ENCODE assay signal across 1 cellular context in the genomic region with DNA sequence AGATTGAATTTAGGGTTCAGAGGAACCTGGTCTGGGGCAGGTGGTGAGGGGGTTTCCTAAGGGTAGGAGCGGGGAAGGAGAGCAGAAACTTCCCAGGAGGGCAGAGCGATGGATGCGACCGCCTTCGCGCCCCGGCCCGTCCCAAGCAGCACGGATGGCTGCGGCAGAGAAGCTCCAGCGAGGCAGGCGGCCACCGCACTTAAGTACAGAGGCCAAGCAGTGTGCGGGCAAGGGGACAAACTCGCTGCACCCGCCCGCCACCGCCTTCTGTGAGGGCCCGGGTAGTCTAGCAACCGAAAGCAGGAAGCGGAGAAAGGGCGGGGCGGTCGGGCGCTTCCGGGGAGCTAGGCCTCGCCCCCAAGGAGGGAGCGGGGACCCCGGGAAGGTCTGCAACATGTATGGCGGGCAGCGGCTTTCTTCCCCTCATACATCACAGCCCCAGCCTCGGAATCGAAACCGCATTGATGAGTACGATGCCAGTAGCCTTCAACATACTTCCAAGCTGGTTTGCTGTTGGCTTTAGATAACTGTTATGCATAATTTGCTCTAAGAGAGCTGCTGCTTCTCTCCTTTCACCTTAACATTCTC.
TF ChIP-seq lines count a peak whose summit lies in the region.

A gene with protein sequence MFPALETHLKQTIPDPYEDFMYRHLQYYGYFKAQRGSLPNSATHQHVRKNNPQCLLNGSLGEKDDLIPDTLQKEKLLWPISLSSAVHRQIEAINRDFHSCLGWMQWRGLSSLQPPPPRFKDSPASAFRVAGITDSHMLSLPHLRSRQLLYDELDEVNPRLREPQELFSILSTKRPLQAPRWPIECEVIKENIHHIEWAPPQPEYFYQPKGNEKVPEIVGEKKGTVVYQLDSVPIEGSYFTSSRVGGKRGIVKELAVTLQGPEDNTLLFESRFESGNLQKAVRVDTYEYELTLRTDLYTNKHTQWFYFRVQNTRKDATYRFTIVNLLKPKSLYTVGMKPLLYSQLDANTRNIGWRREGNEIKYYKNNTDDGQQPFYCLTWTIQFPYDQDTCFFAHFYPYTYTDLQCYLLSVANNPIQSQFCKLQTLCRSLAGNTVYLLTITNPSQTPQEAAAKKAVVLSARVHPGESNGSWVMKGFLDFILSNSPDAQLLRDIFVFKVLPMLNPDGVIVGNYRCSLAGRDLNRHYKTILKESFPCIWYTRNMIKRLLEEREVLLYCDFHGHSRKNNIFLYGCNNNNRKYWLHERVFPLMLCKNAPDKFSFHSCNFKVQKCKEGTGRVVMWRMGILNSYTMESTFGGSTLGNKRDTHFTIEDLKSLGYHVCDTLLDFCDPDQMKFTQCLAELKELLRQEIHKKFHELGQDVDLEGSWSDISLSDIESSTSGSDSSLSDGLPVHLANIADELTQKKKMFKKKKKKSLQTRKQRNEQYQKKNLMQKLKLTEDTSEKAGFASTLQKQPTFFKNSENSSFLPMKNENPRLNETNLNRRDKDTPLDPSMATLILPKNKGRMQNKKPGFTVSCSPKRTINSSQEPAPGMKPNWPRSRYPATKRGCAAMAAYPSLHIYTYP (minus strand): TSS at position 288 of the 588 bp plus-strand sequence. CDS start 719 bp downstream, outside the sequence.

TF ChIP-seq in GM12878, 131 proteins besides CTCF, POLR2A, EP300 and RAD21 (continued from another document and continues in another):
- TF ChIP-seq, protein P1, sequence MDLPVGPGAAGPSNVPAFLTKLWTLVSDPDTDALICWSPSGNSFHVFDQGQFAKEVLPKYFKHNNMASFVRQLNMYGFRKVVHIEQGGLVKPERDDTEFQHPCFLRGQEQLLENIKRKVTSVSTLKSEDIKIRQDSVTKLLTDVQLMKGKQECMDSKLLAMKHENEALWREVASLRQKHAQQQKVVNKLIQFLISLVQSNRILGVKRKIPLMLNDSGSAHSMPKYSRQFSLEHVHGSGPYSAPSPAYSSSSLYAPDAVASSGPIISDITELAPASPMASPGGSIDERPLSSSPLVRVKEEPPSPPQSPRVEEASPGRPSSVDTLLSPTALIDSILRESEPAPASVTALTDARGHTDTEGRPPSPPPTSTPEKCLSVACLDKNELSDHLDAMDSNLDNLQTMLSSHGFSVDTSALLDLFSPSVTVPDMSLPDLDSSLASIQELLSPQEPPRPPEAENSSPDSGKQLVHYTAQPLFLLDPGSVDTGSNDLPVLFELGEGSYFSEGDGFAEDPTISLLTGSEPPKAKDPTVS (IDR thresholded peaks at IDR 0.05; ENCODE audit: low read depth, low read length): no peak
- TF ChIP-seq KLF5 (IDR thresholded peaks at IDR 0.05; ENCODE audit: partially characterized antibody) (no peak), CBFB (IDR thresholded peaks at IDR 0.05; ENCODE audit: low read depth) (peak; percentile 80), NFYA (IDR thresholded peaks at IDR 0.05; ENCODE audit: borderline replicate concordance, low read depth, low read length) (no peak), ETV6 (conservative IDR thresholded peaks at IDR 0.05 in 1 of 2, IDR thresholded peaks at IDR 0.05 in 1 of 2; ENCODE audit: borderline replicate concordance in 1 of 2, low read depth in 1 of 2) (peak in 1 of 2 experiments; percentile 37; a peak in 1 of 4 replicates), TAF1 (IDR thresholded peaks at IDR 0.05; ENCODE audit: borderline replicate concordance, low read depth, low read length) (no peak), NR2F1 (conservative IDR thresholded peaks at IDR 0.05) (0 out of 2 replicates have a peak, but pooled peaks have one; percentile 22), GATAD2B (conservative IDR thresholded peaks at IDR 0.05; ENCODE audit: low read depth) (peak; percentile 44; the same call in 1 of the 2 replicates), ZNF24 (IDR thresholded peaks at IDR 0.05) (no peak), CREM (IDR thresholded peaks at IDR 0.05; ENCODE audit: low read depth) (no peak), HCFC1 (IDR thresholded peaks at IDR 0.05; ENCODE audit: low read length) (peak; percentile 32; the same call in 1 of the 2 replicates), POU2F2 (IDR thresholded peaks at IDR 0.05; ENCODE audit: borderline replicate concordance, low read depth, low read length) (peak; percentile 41; the same call in 1 of the 3 replicates), ZNF207 (IDR thresholded peaks at IDR 0.05; ENCODE audit: borderline replicate concordance) (no peak), ZBED1 (IDR thresholded peaks at IDR 0.05; ENCODE audit: borderline replicate concordance) (peak; percentile 84; the same call in 1 of the 2 replicates), CREB1 (IDR thresholded peaks at IDR 0.05; ENCODE audit: low read depth) (no peak), ZZZ3 (IDR thresholded peaks at IDR 0.05; ENCODE audit: control insufficient read depth, insufficient read length, low read depth) (no peak), SPI1 (IDR thresholded peaks at IDR 0.05; ENCODE audit: borderline replicate concordance, insufficient read depth, low read depth, low read length) (0 out of 2 replicates have a peak, but pooled peaks have one; percentile 53), SMARCA5 (IDR thresholded peaks at IDR 0.05) (peak; percentile 37; the same call in 1 of the 2 replicates), CHD4 (IDR thresholded peaks at IDR 0.05) (no peak), RCOR1 (conservative IDR thresholded peaks at IDR 0.05; ENCODE audit: low read depth, low read length) (no peak)
- TF ChIP-seq, protein P2, sequence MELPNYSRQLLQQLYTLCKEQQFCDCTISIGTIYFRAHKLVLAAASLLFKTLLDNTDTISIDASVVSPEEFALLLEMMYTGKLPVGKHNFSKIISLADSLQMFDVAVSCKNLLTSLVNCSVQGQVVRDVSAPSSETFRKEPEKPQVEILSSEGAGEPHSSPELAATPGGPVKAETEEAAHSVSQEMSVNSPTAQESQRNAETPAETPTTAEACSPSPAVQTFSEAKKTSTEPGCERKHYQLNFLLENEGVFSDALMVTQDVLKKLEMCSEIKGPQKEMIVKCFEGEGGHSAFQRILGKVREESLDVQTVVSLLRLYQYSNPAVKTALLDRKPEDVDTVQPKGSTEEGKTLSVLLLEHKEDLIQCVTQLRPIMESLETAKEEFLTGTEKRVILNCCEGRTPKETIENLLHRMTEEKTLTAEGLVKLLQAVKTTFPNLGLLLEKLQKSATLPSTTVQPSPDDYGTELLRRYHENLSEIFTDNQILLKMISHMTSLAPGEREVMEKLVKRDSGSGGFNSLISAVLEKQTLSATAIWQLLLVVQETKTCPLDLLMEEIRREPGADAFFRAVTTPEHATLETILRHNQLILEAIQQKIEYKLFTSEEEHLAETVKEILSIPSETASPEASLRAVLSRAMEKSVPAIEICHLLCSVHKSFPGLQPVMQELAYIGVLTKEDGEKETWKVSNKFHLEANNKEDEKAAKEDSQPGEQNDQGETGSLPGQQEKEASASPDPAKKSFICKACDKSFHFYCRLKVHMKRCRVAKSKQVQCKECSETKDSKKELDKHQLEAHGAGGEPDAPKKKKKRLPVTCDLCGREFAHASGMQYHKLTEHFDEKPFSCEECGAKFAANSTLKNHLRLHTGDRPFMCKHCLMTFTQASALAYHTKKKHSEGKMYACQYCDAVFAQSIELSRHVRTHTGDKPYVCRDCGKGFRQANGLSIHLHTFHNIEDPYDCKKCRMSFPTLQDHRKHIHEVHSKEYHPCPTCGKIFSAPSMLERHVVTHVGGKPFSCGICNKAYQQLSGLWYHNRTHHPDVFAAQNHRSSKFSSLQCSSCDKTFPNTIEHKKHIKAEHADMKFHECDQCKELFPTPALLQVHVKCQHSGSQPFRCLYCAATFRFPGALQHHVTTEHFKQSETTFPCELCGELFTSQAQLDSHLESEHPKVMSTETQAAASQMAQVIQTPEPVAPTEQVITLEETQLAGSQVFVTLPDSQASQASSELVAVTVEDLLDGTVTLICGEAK (IDR thresholded peaks at IDR 0.05; ENCODE audit: borderline replicate concordance): peak; percentile 46; the same call in 1 of the 2 replicates
- TF ChIP-seq, protein P3, sequence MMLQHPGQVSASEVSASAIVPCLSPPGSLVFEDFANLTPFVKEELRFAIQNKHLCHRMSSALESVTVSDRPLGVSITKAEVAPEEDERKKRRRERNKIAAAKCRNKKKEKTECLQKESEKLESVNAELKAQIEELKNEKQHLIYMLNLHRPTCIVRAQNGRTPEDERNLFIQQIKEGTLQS (IDR thresholded peaks at IDR 0.05; ENCODE audit: borderline replicate concordance, extremely low read depth, low read depth, low read length): no peak
- TF ChIP-seq, protein P4, sequence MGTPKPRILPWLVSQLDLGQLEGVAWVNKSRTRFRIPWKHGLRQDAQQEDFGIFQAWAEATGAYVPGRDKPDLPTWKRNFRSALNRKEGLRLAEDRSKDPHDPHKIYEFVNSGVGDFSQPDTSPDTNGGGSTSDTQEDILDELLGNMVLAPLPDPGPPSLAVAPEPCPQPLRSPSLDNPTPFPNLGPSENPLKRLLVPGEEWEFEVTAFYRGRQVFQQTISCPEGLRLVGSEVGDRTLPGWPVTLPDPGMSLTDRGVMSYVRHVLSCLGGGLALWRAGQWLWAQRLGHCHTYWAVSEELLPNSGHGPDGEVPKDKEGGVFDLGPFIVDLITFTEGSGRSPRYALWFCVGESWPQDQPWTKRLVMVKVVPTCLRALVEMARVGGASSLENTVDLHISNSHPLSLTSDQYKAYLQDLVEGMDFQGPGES (IDR thresholded peaks at IDR 0.05): no peak
- TF ChIP-seq, protein P5, sequence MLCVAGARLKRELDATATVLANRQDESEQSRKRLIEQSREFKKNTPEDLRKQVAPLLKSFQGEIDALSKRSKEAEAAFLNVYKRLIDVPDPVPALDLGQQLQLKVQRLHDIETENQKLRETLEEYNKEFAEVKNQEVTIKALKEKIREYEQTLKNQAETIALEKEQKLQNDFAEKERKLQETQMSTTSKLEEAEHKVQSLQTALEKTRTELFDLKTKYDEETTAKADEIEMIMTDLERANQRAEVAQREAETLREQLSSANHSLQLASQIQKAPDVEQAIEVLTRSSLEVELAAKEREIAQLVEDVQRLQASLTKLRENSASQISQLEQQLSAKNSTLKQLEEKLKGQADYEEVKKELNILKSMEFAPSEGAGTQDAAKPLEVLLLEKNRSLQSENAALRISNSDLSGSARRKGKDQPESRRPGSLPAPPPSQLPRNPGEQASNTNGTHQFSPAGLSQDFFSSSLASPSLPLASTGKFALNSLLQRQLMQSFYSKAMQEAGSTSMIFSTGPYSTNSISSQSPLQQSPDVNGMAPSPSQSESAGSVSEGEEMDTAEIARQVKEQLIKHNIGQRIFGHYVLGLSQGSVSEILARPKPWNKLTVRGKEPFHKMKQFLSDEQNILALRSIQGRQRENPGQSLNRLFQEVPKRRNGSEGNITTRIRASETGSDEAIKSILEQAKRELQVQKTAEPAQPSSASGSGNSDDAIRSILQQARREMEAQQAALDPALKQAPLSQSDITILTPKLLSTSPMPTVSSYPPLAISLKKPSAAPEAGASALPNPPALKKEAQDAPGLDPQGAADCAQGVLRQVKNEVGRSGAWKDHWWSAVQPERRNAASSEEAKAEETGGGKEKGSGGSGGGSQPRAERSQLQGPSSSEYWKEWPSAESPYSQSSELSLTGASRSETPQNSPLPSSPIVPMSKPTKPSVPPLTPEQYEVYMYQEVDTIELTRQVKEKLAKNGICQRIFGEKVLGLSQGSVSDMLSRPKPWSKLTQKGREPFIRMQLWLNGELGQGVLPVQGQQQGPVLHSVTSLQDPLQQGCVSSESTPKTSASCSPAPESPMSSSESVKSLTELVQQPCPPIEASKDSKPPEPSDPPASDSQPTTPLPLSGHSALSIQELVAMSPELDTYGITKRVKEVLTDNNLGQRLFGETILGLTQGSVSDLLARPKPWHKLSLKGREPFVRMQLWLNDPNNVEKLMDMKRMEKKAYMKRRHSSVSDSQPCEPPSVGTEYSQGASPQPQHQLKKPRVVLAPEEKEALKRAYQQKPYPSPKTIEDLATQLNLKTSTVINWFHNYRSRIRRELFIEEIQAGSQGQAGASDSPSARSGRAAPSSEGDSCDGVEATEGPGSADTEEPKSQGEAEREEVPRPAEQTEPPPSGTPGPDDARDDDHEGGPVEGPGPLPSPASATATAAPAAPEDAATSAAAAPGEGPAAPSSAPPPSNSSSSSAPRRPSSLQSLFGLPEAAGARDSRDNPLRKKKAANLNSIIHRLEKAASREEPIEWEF (IDR thresholded peaks at IDR 0.05; ENCODE audit: insufficient replicate concordance, low read depth, low read length): no peak
- TF ChIP-seq, protein P6, sequence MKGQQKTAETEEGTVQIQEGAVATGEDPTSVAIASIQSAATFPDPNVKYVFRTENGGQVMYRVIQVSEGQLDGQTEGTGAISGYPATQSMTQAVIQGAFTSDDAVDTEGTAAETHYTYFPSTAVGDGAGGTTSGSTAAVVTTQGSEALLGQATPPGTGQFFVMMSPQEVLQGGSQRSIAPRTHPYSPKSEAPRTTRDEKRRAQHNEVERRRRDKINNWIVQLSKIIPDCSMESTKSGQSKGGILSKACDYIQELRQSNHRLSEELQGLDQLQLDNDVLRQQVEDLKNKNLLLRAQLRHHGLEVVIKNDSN (IDR thresholded peaks at IDR 0.05; ENCODE audit: borderline replicate concordance, extremely low read length, insufficient read depth, low read depth, low read length): no peak
- TF ChIP-seq, protein P7, sequence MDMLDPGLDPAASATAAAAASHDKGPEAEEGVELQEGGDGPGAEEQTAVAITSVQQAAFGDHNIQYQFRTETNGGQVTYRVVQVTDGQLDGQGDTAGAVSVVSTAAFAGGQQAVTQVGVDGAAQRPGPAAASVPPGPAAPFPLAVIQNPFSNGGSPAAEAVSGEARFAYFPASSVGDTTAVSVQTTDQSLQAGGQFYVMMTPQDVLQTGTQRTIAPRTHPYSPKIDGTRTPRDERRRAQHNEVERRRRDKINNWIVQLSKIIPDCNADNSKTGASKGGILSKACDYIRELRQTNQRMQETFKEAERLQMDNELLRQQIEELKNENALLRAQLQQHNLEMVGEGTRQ (IDR thresholded peaks at IDR 0.05; ENCODE audit: borderline replicate concordance, low read depth, low read length): no peak
- TF ChIP-seq, protein P8, sequence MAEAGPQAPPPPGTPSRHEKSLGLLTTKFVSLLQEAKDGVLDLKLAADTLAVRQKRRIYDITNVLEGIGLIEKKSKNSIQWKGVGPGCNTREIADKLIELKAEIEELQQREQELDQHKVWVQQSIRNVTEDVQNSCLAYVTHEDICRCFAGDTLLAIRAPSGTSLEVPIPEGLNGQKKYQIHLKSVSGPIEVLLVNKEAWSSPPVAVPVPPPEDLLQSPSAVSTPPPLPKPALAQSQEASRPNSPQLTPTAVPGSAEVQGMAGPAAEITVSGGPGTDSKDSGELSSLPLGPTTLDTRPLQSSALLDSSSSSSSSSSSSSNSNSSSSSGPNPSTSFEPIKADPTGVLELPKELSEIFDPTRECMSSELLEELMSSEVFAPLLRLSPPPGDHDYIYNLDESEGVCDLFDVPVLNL (IDR thresholded peaks at IDR 0.05; ENCODE audit: low read depth, low read length): no peak
- TF ChIP-seq, protein P9, sequence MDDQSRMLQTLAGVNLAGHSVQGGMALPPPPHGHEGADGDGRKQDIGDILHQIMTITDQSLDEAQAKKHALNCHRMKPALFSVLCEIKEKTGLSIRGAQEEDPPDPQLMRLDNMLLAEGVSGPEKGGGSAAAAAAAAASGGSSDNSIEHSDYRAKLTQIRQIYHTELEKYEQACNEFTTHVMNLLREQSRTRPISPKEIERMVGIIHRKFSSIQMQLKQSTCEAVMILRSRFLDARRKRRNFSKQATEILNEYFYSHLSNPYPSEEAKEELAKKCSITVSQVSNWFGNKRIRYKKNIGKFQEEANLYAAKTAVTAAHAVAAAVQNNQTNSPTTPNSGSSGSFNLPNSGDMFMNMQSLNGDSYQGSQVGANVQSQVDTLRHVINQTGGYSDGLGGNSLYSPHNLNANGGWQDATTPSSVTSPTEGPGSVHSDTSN (IDR thresholded peaks at IDR 0.05; ENCODE audit: insufficient replicate concordance, low read depth, low read length): no peak
